ENCODE assay signal across 14 cellular contexts in genomic region chr21:15140321-15141019, GRCh38.
A peak's percentile ranks its signal among the peaks of the same experiment; 100 is the strongest.
DNase-seq lines count a peak whose midpoint lies in the region; ATAC-seq and TF ChIP-seq lines count a peak whose summit lies in the region.
"Had no signal": no experiment of that assay in that cellular context is flagged by ENCODE, and none has a peak within 500 bp of the region (broad histone marks: within the 10 kb centered on the region; RNA-seq: fewer than 3 reads in every experiment).

No MANE protein-coding gene starts in this region.

- H3K27me3 Mint-ChIP-seq in nephron progenitor cell (ENCODE audit: low read depth, poor library complexity) (no peaks in the 10 kb centered on the region), immature natural killer cell (ENCODE audit: low read depth in 3 of 3) (peaks cover 0 to 14% (median 2%) of the 10 kb centered on the region in 3 donors)

- no peak for ATAC-seq in HG02678 (IDR thresholded peaks at IDR 0.05; ENCODE audit: unreplicated experiment)
- ATAC-seq: SK-N-SH treated with all-trans-retinoic acid at 6 μM for 48 hours had no signal

- H3K4me3 ChIP-seq in epithelial cell of proximal tubule (ENCODE audit: low read depth, low read length), result peak overlapping the region; percentile 5
- H3K4me3 ChIP-seq in sigmoid colon, result no peak overlapping the region
- H3K4me3 ChIP-seq: lung had no signal

- H3K4me1 ChIP-seq in sigmoid colon, result peaks cover 0 to 8% (median 3%) of the 10 kb centered on the region in 4 donors

- TF ChIP-seq CTCF in epithelial cell of proximal tubule (conservative IDR thresholded peaks at IDR 0.05; ENCODE audit: low read depth, low read length) (no peak), nephron progenitor cell (IDR thresholded peaks at IDR 0.05) (no peak), sigmoid colon (IDR thresholded peaks at IDR 0.05) (no peak)

- H3K27ac Mint-ChIP-seq in nephron progenitor cell, result peak overlapping the region; percentile 96
- no peak overlapping the region for H3K27ac Mint-ChIP-seq in immature natural killer cell
- H3K27ac Mint-ChIP-seq: B cell had no signal

- intact Hi-C loops in sigmoid colon (cut with DNase I), result no loop called here

- H3K4me1 Mint-ChIP-seq in nephron progenitor cell, result peaks cover 51% of the 10 kb centered on the region
- H3K4me1 Mint-ChIP-seq in immature natural killer cell, result no peaks in the 10 kb centered on the region
- H3K4me1 Mint-ChIP-seq: B cell had no signal

- no peaks in the 10 kb centered on the region for H3K36me3 Mint-ChIP-seq in nephron progenitor cell (ENCODE audit: low read depth)
- H3K36me3 Mint-ChIP-seq in immature natural killer cell, result no peaks in the 10 kb centered on the region

- peak overlapping the region; percentile 61 for H3K4me3 Mint-ChIP-seq in nephron progenitor cell
- H3K4me3 Mint-ChIP-seq in immature natural killer cell, result no peak overlapping the region
- H3K4me3 Mint-ChIP-seq: B cell had no signal

- no peaks in the 10 kb centered on the region for H3K27me3 ChIP-seq in sigmoid colon

- no peak overlapping the region for H3K27ac ChIP-seq in sigmoid colon

- in situ Hi-C loops in Caki2 (cut with HindIII; ENCODE audit: low pct_unique_long_range_greater_than_20kb, low sequenced_read_pairs), result no loop called here

- no peaks in the 10 kb centered on the region for H3K9me3 ChIP-seq in sigmoid colon

- H3K36me3 ChIP-seq in sigmoid colon, result no peaks in the 10 kb centered on the region

- H3K9me3 Mint-ChIP-seq in nephron progenitor cell (no peaks in the 10 kb centered on the region), immature natural killer cell (no peaks in the 10 kb centered on the region)

- WGBS in sigmoid colon, 2 donors, result 8 to 52% methylated on average over 9 of the region's 9 CpGs

- peak; percentile 61 for DNase-seq in Caki2 (ENCODE audit: low read depth)
- peak; percentile 62 to 78 for DNase-seq in NCI-H526 (lab: John Stamatoyannopoulos, UW)
- peak; percentile 29 for DNase-seq in epithelial cell of proximal tubule (ENCODE audit: low read depth)
- DNase-seq in nephron progenitor cell, result peak; percentile 31
- no peak for DNase-seq in sigmoid colon
- no peak for DNase-seq in NCI-H774 (lab: John Stamatoyannopoulos, UW)
- no peak for DNase-seq in immature natural killer cell
- DNase-seq: activated CD4-positive, alpha-beta T cell treated with anti-CD3 and anti-CD28 coated beads for 48 hours; activated effector memory CD4-positive, alpha-beta T cell treated with Interleukin-2 at 50 U/mL for 16 hours; NCI-H510A treated with DMSO at 0.1 percent for 48 hours had no signal

- no peak for TF ChIP-seq EP300 in sigmoid colon (IDR thresholded peaks at IDR 0.05)

- TF ChIP-seq POLR2A in sigmoid colon (IDR thresholded peaks at IDR 0.05), result no peak

Comparison
In these comparisons a context has a peak if more than half of its experiments do, and no peak if none do; other contexts are left out.
1. DNase-seq: peak in Caki2 (single experiment), NCI-H526 (2 of 2), epithelial cell of proximal tubule (single experiment) and nephron progenitor cell (single experiment); none in sigmoid colon (single experiment), NCI-H774 (single experiment) and immature natural killer cell (0 of 3).